In the genomic region with DNA sequence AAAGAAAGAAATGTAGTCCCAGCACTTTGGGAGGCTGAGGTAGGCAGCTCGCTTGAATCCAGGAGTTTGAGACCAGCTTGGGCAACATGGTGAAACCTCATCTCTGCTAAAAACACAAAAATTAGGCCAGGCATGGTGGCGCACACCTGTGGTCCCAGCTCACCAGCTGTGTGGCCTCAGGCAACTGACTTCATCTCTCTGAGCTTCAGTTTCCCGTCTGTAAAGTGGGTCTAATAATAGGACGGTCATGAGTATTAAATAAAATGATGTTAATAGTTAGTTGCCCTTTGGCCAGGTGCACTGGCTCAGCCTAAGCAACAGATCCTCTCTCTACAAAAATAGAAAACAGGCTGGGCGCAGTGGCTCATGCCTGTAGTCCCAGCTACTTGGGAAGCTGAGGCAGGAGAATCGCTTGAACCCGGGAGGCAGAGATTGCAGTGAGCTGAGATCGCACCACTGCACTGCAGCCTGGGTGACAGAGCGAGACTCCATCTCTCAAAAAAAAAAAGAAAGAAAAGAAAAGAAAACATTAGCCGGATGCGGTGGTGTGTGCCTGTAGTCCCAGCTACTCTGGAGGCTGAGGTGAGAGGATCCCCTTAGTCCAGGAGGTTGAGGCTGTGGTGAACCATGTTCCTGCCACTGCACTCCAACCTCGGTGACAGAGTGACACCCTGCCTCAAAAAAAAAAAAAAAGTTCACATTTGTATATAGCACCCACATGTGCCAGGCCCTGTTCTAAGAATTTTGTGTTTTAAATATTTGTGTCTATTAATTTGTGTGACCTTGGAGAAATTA, we compare ENCODE assay signal across 11 cellular contexts. TPM values are rescaled to one million over a fixed set of nuclear protein-coding genes. Genes with fewer than 3 reads are reported as not detected.
"Had no signal": no experiment of that assay in that cellular context is flagged by ENCODE, and none has a peak within 500 bp of the region (broad histone marks: within the 10 kb centered on the region; RNA-seq: fewer than 3 reads in every experiment).

No MANE protein-coding gene starts in this region.

RNA-seq across cellular contexts. Expression of a gene that starts 53.5 kb away (rescaled TPM):
- total RNA-seq: activated CD8-positive, alpha-beta memory T cell treated with anti-CD3 and anti-CD28 coated beads for 36 hours; activated naive CD8-positive, alpha-beta T cell treated with anti-CD3 and anti-CD28 coated beads for 36 hours; dermis microvascular lymphatic vessel endothelial cell; esophagus muscularis mucosa; fibroblast of villous mesenchyme; prostate gland; vagina had no signal

RNA-seq across cellular contexts. Expression of a gene that starts 57.3 kb away (rescaled TPM):
- total RNA-seq: activated CD8-positive, alpha-beta memory T cell treated with anti-CD3 and anti-CD28 coated beads for 36 hours; activated naive CD8-positive, alpha-beta T cell treated with anti-CD3 and anti-CD28 coated beads for 36 hours; cerebellum; dermis microvascular lymphatic vessel endothelial cell; esophagus muscularis mucosa; fibroblast of villous mesenchyme; lower leg skin; occipital lobe; prostate gland; smooth muscle cell; vagina had no signal
- polyA plus RNA-seq: smooth muscle cell had no signal
